8 cellular contexts compared by ENCODE assay signal in the genomic region with DNA sequence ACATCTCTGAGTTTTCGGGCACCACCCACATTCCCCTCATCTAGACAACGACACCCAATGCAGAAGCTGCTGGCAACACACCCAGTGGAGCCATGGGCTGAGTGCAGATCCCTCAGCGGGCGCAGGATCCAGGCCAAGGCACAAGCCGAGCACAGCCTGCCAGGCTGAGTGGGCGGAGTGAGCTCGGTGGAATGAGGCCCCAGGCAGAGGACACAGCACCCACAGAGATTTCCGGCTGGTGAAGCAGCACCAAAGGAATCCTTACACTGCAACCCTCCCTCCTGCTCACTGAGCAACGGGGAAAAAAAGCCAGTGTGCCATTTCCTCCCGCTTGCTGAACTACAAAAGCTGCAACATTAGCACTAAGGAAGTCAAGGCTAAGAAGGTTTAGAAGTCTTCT. TPM values are rescaled to one million over a fixed set of nuclear protein-coding genes. Genes with fewer than 3 reads are reported as not detected.
DNase-seq lines count a peak whose midpoint lies in the region; ATAC-seq and TF ChIP-seq lines count a peak whose summit lies in the region.

No MANE protein-coding gene starts in this region.

- H3K27me3 Mint-ChIP-seq in MCF 10A (ENCODE audit: insufficient read depth, unreplicated experiment) = no peaks in the 10 kb centered on the region

- H4K20me1 ChIP-seq in DND-41 (ENCODE audit: insufficient read depth, low read length) = no peaks in the 10 kb centered on the region

- peak overlapping the region; percentile 63 for H3K4me2 ChIP-seq in DND-41 (ENCODE audit: insufficient read depth, low read length)

- H3K4me1 ChIP-seq in DND-41 (ENCODE audit: insufficient read depth, low read length) (peaks cover 28% of the 10 kb centered on the region), lower lobe of right lung (no peaks in the 10 kb centered on the region)

- H3K9me3 Mint-ChIP-seq in MCF 10A (ENCODE audit: unreplicated experiment) = peaks cover 17% of the 10 kb centered on the region

- DNase-seq in DND-41 (peak; percentile 90), T1000 (lab: John Stamatoyannopoulos, UW) (peak; percentile 85), MCF 10A (ENCODE audit: unreplicated experiment) (peak; percentile 96), lower lobe of right lung (no peak), superior temporal gyrus (ENCODE audit: extremely low spot score) (peak; percentile 55), WERI-Rb-1 (no peak)

- H3K9ac ChIP-seq in DND-41 (ENCODE audit: low read depth, low read length) = peak overlapping the region; percentile 51

- POLR2A ChIA-PET in MCF 10A (lab: Yijun Ruan, JAX) = interaction anchor here (0.5 to 4.3 kb wide), 17 partner anchors 8 to 525 kb away, joined by 3 to 40 read pairs (median 4); a partner anchor contains a TSS

- H3K27ac Mint-ChIP-seq in MCF 10A (ENCODE audit: low read depth, unreplicated experiment) = peak overlapping the region; percentile 92

- H3K4me3 ChIP-seq in DND-41 (ENCODE audit: low read depth in 1 of 2, low read length in 2 of 2) = peak overlapping the region in 1 of 2 experiments; percentile 45; a peak in 2 of 4 replicates
- no peak overlapping the region for H3K4me3 ChIP-seq in lower lobe of right lung
- no peak overlapping the region for H3K4me3 ChIP-seq in WERI-Rb-1 (ENCODE audit: low read depth, low read length)

- no peaks in the 10 kb centered on the region for H3K9me3 ChIP-seq in DND-41 (ENCODE audit: insufficient read depth, low read length, severe bottlenecking)
- no peaks in the 10 kb centered on the region for H3K9me3 ChIP-seq in lower lobe of right lung
- no peaks in the 10 kb centered on the region for H3K9me3 ChIP-seq in WERI-Rb-1 (ENCODE audit: severe bottlenecking)

- peak; percentile 100 for ATAC-seq in DND-41 (ENCODE audit: insufficient read depth, low read depth)
- peak; percentile 55 to 74 for ATAC-seq in lower lobe of right lung
- no peak for ATAC-seq in HG02852 (IDR thresholded peaks at IDR 0.05; ENCODE audit: unreplicated experiment)
- ATAC-seq in HG02981 (IDR thresholded peaks at IDR 0.05; ENCODE audit: unreplicated experiment) = no peak

- H3K36me3 Mint-ChIP-seq in MCF 10A (ENCODE audit: insufficient read depth, unreplicated experiment) = peaks cover 49% of the 10 kb centered on the region

- TF ChIP-seq CTCF in DND-41 (IDR thresholded peaks at IDR 0.05; ENCODE audit: borderline replicate concordance, extremely low read depth, low read length, poor library complexity, severe bottlenecking) (no peak), MCF 10A (IDR thresholded peaks at IDR 0.05; ENCODE audit: unreplicated experiment) (no peak), lower lobe of right lung (IDR thresholded peaks at IDR 0.05) (no peak), WERI-Rb-1 (IDR thresholded peaks at IDR 0.05; ENCODE audit: low read depth, low read length) (no peak)

- H3K36me3 ChIP-seq in DND-41 (ENCODE audit: insufficient read depth, low read length) (no peaks in the 10 kb centered on the region; the same call in 1 of the 2 replicates), lower lobe of right lung (no peaks in the 10 kb centered on the region), WERI-Rb-1 (no peaks in the 10 kb centered on the region)

- CTCF ChIA-PET in MCF 10A (lab: Yijun Ruan, JAX) = interaction anchor here (0.7 to 2.9 kb wide), 10 partner anchors 9 to 596 kb away, joined by 3 to 13 read pairs (median 4); no protein-coding TSS in a partner anchor

- peaks cover 13% of the 10 kb centered on the region; the same call in 1 of the 2 replicates for H3K79me2 ChIP-seq in DND-41 (ENCODE audit: insufficient read depth, low read length)

- H3K27ac ChIP-seq in DND-41 (ENCODE audit: low read length) (peak overlapping the region; percentile 86), lower lobe of right lung (no peak overlapping the region), WERI-Rb-1 (no peak overlapping the region)

- H3K4me1 Mint-ChIP-seq in MCF 10A (ENCODE audit: insufficient read depth, unreplicated experiment) = no peaks in the 10 kb centered on the region

- H3K27me3 ChIP-seq in DND-41 (ENCODE audit: insufficient read depth, low read length, poor library complexity) = no peaks in the 10 kb centered on the region
- no peaks in the 10 kb centered on the region for H3K27me3 ChIP-seq in lower lobe of right lung (ENCODE audit: low read depth)
- H3K27me3 ChIP-seq in WERI-Rb-1 (ENCODE audit: insufficient read depth, low read depth, severe bottlenecking) = no peaks in the 10 kb centered on the region

- intact Hi-C loops in MCF 10A (cut with micrococcal nuclease) = no loop called here
- intact Hi-C loops in lower lobe of right lung (cut with DNase I) = no loop called here

- no TSS peak for BruUV-seq in MCF 10A (replicated peaks; lab: Mats Ljungman, UMichigan)

- no peak overlapping the region for H3K4me3 Mint-ChIP-seq in MCF 10A (ENCODE audit: unreplicated experiment)

- peak overlapping the region; percentile 74 for H2AFZ ChIP-seq in DND-41 (ENCODE audit: low read depth, low read length)

RNA-seq across cellular contexts. Expression of a gene that starts 34.2 kb away (rescaled TPM):
- total RNA-seq in MCF 10A (2022) (50.9 and 58.0 TPM in 2 replicates), lower lobe of right lung (20.6 TPM)

Comparison
In these comparisons a context has a peak if more than half of its experiments do, and no peak if none do; other contexts are left out.
1. ATAC-seq: peak in DND-41 (single experiment) and lower lobe of right lung (2 of 2); none in HG02852 (single experiment) and HG02981 (single experiment).
2. DNase-seq: peak in DND-41 (single experiment), T1000 (single experiment), MCF 10A (single experiment) and superior temporal gyrus (single experiment); none in lower lobe of right lung (single experiment) and WERI-Rb-1 (single experiment).